ENCODE assay signal across 1 cellular context in the genomic region with DNA sequence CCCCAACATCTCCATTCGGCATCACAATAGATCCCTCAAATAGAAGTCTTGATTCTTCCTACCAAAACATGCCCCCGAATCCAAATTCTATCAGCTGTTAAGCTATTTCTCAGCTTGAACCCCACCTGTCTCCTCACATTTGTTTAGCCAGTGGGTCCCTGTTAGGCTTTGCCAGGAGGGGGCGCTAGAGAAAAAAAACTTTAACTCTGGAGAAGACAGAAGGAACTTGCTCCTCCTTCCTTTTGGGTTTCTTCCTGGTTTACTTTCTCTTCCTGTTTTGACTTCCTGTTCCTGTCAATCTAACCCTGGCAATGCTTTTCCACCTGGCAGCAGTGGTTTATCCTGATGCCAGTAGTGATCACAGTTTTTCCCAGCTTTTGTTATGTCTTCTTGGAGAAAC.
TF ChIP-seq lines count a peak whose summit lies in the region.

No MANE protein-coding gene starts in this region.

TF ChIP-seq in K562, 482 proteins besides CTCF, POLR2A, EP300 and RAD21 (continued from another document and continues in another):
- no peak for TF ChIP-seq SMAD3 (CRISPR knock-in tag; conservative IDR thresholded peaks at IDR 0.05)
- no peak for TF ChIP-seq MAFG (tag; conservative IDR thresholded peaks at IDR 0.05)
- TF ChIP-seq FOXJ2 (tag; IDR thresholded peaks at IDR 0.05): no peak
- TF ChIP-seq ZNF124 (CRISPR knock-in tag; IDR thresholded peaks at IDR 0.05): no peak
- no peak for TF ChIP-seq TAF7 (tag; IDR thresholded peaks at IDR 0.05)
- no peak for TF ChIP-seq THAP12 (CRISPR knock-in tag; IDR thresholded peaks at IDR 0.05)
- TF ChIP-seq TFE3 (CRISPR knock-in tag; IDR thresholded peaks at IDR 0.05): no peak
- TF ChIP-seq, protein P1, sequence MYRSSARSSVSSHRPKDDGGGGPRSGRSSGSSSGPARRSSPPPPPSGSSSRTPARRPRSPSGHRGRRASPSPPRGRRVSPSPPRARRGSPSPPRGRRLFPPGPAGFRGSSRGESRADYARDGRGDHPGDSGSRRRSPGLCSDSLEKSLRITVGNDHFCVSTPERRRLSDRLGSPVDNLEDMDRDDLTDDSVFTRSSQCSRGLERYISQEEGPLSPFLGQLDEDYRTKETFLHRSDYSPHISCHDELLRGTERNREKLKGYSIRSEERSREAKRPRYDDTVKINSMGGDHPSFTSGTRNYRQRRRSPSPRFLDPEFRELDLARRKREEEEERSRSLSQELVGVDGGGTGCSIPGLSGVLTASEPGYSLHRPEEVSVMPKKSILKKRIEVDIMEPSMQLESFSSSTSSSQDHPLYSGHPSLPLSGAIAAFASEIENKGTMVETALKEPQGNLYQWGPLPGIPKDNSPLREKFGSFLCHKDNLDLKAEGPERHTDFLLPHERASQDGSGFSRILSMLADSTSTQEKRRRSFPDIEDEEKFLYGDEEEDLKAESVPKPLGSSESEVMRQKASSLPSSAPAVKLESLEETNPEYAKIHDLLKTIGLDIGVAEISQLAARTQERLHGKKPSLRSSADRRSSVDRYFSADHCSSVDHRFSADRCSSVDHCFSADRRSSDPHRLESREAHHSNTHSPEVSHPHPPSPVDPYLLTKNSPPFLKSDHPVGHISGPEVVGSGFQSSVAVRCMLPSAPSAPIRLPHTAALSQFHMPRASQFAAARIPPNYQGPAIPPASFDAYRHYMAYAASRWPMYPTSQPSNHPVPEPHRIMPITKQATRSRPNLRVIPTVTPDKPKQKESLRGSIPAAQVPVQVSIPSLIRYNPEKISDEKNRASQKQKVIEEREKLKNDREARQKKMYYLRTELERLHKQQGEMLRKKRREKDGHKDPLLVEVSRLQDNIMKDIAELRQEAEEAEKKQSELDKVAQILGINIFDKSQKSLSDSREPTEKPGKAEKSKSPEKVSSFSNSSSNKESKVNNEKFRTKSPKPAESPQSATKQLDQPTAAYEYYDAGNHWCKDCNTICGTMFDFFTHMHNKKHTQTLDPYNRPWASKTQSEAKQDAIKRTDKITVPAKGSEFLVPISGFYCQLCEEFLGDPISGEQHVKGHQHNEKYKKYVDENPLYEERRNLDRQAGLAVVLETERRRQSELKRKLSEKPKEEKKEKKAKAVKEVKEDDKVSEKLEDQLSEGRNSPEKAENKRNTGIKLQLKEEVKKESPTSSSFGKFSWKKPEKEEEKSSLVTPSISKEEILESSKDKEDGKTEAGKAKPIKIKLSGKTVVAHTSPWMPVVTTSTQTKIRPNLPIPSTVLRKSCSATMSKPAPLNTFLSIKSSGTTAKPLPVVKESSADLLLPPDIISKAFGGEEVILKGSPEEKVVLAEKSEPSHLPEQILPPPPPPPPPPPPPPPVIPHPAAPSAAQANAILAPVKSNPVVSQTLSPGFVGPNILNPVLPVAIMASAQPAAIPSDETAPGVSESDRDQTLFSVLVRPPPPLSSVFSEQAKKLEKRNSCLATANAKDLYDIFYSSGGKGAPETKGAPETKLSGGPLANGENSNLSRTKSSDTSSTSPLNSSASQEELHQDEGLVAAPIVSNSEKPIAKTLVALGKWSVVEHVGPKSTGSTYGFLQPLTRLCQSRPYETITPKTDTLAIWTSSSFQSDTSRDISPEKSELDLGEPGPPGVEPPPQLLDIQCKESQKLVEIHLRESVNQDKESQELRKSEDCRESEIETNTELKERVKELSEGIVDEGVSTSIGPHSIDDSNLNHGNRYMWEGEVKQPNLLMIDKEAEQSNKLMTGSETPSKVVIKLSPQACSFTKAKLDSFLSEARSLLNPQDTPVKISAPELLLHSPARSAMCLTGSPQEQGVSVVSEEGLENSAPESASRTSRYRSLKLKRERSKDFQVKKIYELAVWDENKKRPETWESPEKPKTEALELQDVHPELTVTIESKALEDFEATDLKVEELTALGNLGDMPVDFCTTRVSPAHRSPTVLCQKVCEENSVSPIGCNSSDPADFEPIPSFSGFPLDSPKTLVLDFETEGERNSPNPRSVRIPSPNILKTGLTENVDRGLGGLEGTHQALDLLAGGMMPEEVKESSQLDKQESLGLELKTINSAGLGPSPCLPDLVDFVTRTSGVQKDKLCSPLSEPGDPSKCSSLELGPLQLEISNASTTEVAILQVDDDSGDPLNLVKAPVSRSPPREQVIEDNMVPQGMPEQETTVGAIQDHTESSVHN (IDR thresholded peaks at IDR 0.05; ENCODE audit: borderline replicate concordance in 1 of 2, low read depth in 1 of 2): no peak
- peak; percentile 90 for TF ChIP-seq PHF20 (IDR thresholded peaks at IDR 0.05; ENCODE audit: partially characterized antibody)
- no peak for TF ChIP-seq POU5F1 (IDR thresholded peaks at IDR 0.05; ENCODE audit: borderline replicate concordance, low read depth, low read length, partially characterized antibody)
- peak; percentile 93 for TF ChIP-seq EHMT2 (IDR thresholded peaks at IDR 0.05)
- TF ChIP-seq BACH1 (tag; IDR thresholded peaks at IDR 0.05): no peak
- no peak for TF ChIP-seq PURB (CRISPR knock-in tag; IDR thresholded peaks at IDR 0.05; ENCODE audit: low read depth)
- TF ChIP-seq ZBTB2 (IDR thresholded peaks at IDR 0.05): no peak
- TF ChIP-seq, protein P2, sequence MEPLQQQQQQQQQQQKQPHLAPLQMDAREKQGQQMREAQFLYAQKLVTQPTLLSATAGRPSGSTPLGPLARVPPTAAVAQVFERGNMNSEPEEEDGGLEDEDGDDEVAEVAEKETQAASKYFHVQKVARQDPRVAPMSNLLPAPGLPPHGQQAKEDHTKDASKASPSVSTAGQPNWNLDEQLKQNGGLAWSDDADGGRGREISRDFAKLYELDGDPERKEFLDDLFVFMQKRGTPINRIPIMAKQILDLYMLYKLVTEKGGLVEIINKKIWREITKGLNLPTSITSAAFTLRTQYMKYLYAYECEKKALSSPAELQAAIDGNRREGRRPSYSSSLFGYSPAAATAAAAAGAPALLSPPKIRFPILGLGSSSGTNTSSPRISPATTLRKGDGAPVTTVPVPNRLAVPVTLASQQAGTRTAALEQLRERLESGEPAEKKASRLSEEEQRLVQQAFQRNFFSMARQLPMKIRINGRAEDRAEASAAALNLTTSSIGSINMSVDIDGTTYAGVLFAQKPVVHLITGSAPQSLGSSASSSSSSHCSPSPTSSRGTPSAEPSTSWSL (CRISPR knock-in tag; IDR thresholded peaks at IDR 0.05; ENCODE audit: borderline replicate concordance): no peak
- TF ChIP-seq KDM1A (IDR thresholded peaks at IDR 0.05): no peak
- peak; percentile 78 to 91 for TF ChIP-seq ETV6 (IDR thresholded peaks at IDR 0.05; ENCODE audit: borderline replicate concordance in 1 of 2, low read depth in 2 of 2, low read length in 1 of 2)
- TF ChIP-seq ETV6 (CRISPR knock-in tag; IDR thresholded peaks at IDR 0.05; ENCODE audit: borderline replicate concordance): no peak
- TF ChIP-seq, protein P3, sequence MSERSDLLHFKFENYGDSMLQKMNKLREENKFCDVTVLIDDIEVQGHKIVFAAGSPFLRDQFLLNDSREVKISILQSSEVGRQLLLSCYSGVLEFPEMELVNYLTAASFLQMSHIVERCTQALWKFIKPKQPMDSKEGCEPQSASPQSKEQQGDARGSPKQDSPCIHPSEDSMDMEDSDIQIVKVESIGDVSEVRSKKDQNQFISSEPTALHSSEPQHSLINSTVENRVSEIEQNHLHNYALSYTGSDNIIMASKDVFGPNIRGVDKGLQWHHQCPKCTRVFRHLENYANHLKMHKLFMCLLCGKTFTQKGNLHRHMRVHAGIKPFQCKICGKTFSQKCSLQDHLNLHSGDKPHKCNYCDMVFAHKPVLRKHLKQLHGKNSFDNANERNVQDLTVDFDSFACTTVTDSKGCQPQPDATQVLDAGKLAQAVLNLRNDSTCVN (CRISPR knock-in tag; IDR thresholded peaks at IDR 0.05): no peak
- no peak for TF ChIP-seq ZNF584 (CRISPR knock-in tag; IDR thresholded peaks at IDR 0.05; ENCODE audit: low read depth)
- TF ChIP-seq, protein P4, sequence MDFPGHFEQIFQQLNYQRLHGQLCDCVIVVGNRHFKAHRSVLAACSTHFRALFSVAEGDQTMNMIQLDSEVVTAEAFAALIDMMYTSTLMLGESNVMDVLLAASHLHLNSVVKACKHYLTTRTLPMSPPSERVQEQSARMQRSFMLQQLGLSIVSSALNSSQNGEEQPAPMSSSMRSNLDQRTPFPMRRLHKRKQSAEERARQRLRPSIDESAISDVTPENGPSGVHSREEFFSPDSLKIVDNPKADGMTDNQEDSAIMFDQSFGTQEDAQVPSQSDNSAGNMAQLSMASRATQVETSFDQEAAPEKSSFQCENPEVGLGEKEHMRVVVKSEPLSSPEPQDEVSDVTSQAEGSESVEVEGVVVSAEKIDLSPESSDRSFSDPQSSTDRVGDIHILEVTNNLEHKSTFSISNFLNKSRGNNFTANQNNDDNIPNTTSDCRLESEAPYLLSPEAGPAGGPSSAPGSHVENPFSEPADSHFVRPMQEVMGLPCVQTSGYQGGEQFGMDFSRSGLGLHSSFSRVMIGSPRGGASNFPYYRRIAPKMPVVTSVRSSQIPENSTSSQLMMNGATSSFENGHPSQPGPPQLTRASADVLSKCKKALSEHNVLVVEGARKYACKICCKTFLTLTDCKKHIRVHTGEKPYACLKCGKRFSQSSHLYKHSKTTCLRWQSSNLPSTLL (IDR thresholded peaks at IDR 0.05): no peak
- TF ChIP-seq EZH2 (IDR thresholded peaks at IDR 0.05; ENCODE audit: borderline replicate concordance, low read depth, low read length): no peak
- TF ChIP-seq, protein P5, sequence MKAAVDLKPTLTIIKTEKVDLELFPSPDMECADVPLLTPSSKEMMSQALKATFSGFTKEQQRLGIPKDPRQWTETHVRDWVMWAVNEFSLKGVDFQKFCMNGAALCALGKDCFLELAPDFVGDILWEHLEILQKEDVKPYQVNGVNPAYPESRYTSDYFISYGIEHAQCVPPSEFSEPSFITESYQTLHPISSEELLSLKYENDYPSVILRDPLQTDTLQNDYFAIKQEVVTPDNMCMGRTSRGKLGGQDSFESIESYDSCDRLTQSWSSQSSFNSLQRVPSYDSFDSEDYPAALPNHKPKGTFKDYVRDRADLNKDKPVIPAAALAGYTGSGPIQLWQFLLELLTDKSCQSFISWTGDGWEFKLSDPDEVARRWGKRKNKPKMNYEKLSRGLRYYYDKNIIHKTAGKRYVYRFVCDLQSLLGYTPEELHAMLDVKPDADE (conservative IDR thresholded peaks at IDR 0.05; ENCODE audit: control insufficient read depth, low read depth, low read length): no peak
- TF ChIP-seq SIX5 (IDR thresholded peaks at IDR 0.05; ENCODE audit: borderline replicate concordance in 1 of 2, insufficient read depth in 1 of 2, low read depth in 1 of 2, low read length in 2 of 2): no peak
- no peak for TF ChIP-seq STAT5B (CRISPR knock-in tag; IDR thresholded peaks at IDR 0.05)
- no peak for TF ChIP-seq ETS2 (tag; IDR thresholded peaks at IDR 0.05; ENCODE audit: borderline replicate concordance, poor library complexity, severe bottlenecking)
- no peak for TF ChIP-seq ARID2 (IDR thresholded peaks at IDR 0.05)
- TF ChIP-seq MLX (CRISPR knock-in tag; conservative IDR thresholded peaks at IDR 0.05): no peak
- TF ChIP-seq, protein P6, sequence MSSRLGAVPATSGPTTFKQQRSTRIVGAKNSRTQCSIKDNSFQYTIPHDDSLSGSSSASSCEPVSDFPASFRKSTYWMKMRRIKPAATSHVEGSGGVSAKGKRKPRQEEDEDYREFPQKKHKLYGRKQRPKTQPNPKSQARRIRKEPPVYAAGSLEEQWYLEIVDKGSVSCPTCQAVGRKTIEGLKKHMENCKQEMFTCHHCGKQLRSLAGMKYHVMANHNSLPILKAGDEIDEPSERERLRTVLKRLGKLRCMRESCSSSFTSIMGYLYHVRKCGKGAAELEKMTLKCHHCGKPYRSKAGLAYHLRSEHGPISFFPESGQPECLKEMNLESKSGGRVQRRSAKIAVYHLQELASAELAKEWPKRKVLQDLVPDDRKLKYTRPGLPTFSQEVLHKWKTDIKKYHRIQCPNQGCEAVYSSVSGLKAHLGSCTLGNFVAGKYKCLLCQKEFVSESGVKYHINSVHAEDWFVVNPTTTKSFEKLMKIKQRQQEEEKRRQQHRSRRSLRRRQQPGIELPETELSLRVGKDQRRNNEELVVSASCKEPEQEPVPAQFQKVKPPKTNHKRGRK (tag; IDR thresholded peaks at IDR 0.05): no peak
- no peak for TF ChIP-seq POLR3A (IDR thresholded peaks at IDR 0.05; ENCODE audit: borderline replicate concordance, extremely low read depth, insufficient read depth, insufficient read length)
- TF ChIP-seq MTA3 (IDR thresholded peaks at IDR 0.05; ENCODE audit: borderline replicate concordance): no peak
- TF ChIP-seq BRD9 (IDR thresholded peaks at IDR 0.05; ENCODE audit: low read depth, partially characterized antibody): no peak
- TF ChIP-seq HNRNPLL (IDR thresholded peaks at IDR 0.05; ENCODE audit: low read depth, low read length, poor library complexity, severe bottlenecking): no peak
